19 cellular contexts compared by ENCODE assay signal in genomic region chr4:108953941-108954340, GRCh38.
DNase-seq lines count a peak whose midpoint lies in the region; FAIRE-seq and TF ChIP-seq lines count a peak whose summit lies in the region.
"Had no signal": no experiment of that assay in that cellular context is flagged by ENCODE, and none has a peak within 500 bp of the region (broad histone marks: within the 10 kb centered on the region; RNA-seq: fewer than 3 reads in every experiment).

No MANE protein-coding gene starts in this region.

- peak; percentile 79 for DNase-seq in COLO829 (ENCODE audit: low spot score)
- peak; percentile 22 for DNase-seq in small intestine
- no peak for DNase-seq in HUDEP-2 (lab: John Stamatoyannopoulos, UW; ENCODE audit: unreplicated experiment in 76 of 76)
- no peak for DNase-seq in NCI-H1694 treated with DMSO at 0.1 percent for 48 hours (lab: John Stamatoyannopoulos, UW)
- no peak for DNase-seq in CD8-positive, alpha-beta memory T cell
- DNase-seq: 8988T; Caco-2; CD8-positive, alpha-beta T cell; GDM1; GM23248; HCEC 1CT had no signal

- H3K9me3 Mint-ChIP-seq in CD8-positive, alpha-beta memory T cell = peaks cover 0 to 7% (median 0%) of the 10 kb centered on the region in 5 donors
- H3K9me3 Mint-ChIP-seq: CD8-positive, alpha-beta T cell had no signal

- H3K4me3 ChIP-seq in Loucy (ENCODE audit: low read length, poor library complexity, severe bottlenecking) = no peak overlapping the region
- H3K4me3 ChIP-seq in small intestine (ENCODE audit: low read depth in 1 of 2, low read length in 2 of 2) = no peak overlapping the region
- H3K4me3 ChIP-seq in CD8-positive, alpha-beta memory T cell (ENCODE audit: low read length) = no peak overlapping the region
- H3K4me3 ChIP-seq: BLaER1 treated with 17β-estradiol and CSF1 and Interleukin-3, amounts not matched to agents 10 nM and 100 nM; GM23248 had no signal

- H3K36me3 ChIP-seq in Loucy (ENCODE audit: insufficient read depth, low read length) (no peaks in the 10 kb centered on the region), small intestine (ENCODE audit: control insufficient read depth in 2 of 2, insufficient read depth in 2 of 2, low read length in 2 of 2) (no peaks in the 10 kb centered on the region)
- H3K36me3 ChIP-seq in CD8-positive, alpha-beta memory T cell (ENCODE audit: insufficient read depth, low read length) = no peaks in the 10 kb centered on the region
- H3K36me3 ChIP-seq: BLaER1 treated with 17β-estradiol and CSF1 and Interleukin-3, amounts not matched to agents 10 nM and 100 nM had no signal

- H3K9ac ChIP-seq in Loucy (ENCODE audit: low read depth, low read length, poor library complexity, severe bottlenecking) = no peak overlapping the region
- H3K9ac ChIP-seq: BLaER1 treated with 17β-estradiol and CSF1 and Interleukin-3, amounts not matched to agents 10 nM and 100 nM; GM23248 had no signal

- H3K9me2 ChIP-seq in Loucy (replicated peaks; ENCODE audit: low read depth, low read length) = no peaks in the 10 kb centered on the region

- peak; percentile 53 for FAIRE-seq in endometrium (lab: Jason Lieb, UNC)
- peak; percentile 67 for FAIRE-seq in small intestine (lab: Jason Lieb, UNC)
- FAIRE-seq: D721Med, GM12892, GM18507, H54 had no signal

- H3K4me3 Mint-ChIP-seq in CD8-positive, alpha-beta memory T cell = no peak overlapping the region
- H3K4me3 Mint-ChIP-seq: B cell; CD8-positive, alpha-beta T cell had no signal

- H3K36me3 Mint-ChIP-seq in CD8-positive, alpha-beta memory T cell = no peaks in the 10 kb centered on the region
- H3K36me3 Mint-ChIP-seq: CD8-positive, alpha-beta T cell had no signal

- no peak overlapping the region for H2AFZ ChIP-seq in Loucy (ENCODE audit: low read length)
- H2AFZ ChIP-seq: GM23248 had no signal

- H3K9me3 ChIP-seq in Loucy (ENCODE audit: insufficient read depth, low read depth, low read length) = no peaks in the 10 kb centered on the region
- no peaks in the 10 kb centered on the region for H3K9me3 ChIP-seq in small intestine (ENCODE audit: control insufficient read depth, low read depth)
- H3K9me3 ChIP-seq in CD8-positive, alpha-beta memory T cell (ENCODE audit: low read length) = no peaks in the 10 kb centered on the region
- H3K9me3 ChIP-seq: BLaER1 treated with 17β-estradiol and CSF1 and Interleukin-3, amounts not matched to agents 10 nM and 100 nM; Caco-2 had no signal

- no peak overlapping the region for H3K27ac ChIP-seq in small intestine (ENCODE audit: low read depth in 1 of 2, low read length in 1 of 2)
- no peak overlapping the region for H3K27ac ChIP-seq in CD8-positive, alpha-beta memory T cell (ENCODE audit: low read depth, low read length)
- H3K27ac ChIP-seq: BLaER1 treated with 17β-estradiol and CSF1 and Interleukin-3, amounts not matched to agents 10 nM and 100 nM; GM23248 had no signal

- WGBS in small intestine, 3 donors = 30 to 56% (median 39%) methylated on average over 4 of the region's 4 CpGs

- CTCF ChIA-PET in CD8-positive, alpha-beta memory T cell (lab: Charles Lee) = no interaction called here

- no peaks in the 10 kb centered on the region for H3K4me1 Mint-ChIP-seq in CD8-positive, alpha-beta memory T cell
- H3K4me1 Mint-ChIP-seq: B cell had no signal

- no peak overlapping the region for H3K27ac Mint-ChIP-seq in CD8-positive, alpha-beta memory T cell
- H3K27ac Mint-ChIP-seq: B cell; CD8-positive, alpha-beta T cell had no signal

- H3K4me1 ChIP-seq in Loucy (ENCODE audit: insufficient read depth, low read length, poor library complexity, severe bottlenecking) = peaks cover 27% of the 10 kb centered on the region
- H3K4me1 ChIP-seq in small intestine (ENCODE audit: control insufficient read depth in 2 of 2, insufficient read depth in 1 of 2, low read depth in 1 of 2, low read length in 1 of 2) = no peaks in the 10 kb centered on the region
- H3K4me1 ChIP-seq in CD8-positive, alpha-beta memory T cell (ENCODE audit: insufficient read depth, low read length) = no peaks in the 10 kb centered on the region
- H3K4me1 ChIP-seq: Caco-2 had no signal

- peaks cover 5 to 8% of the 10 kb centered on the region in 2 donors for H3K27me3 Mint-ChIP-seq in CD8-positive, alpha-beta memory T cell

- H3K4me2 ChIP-seq in Loucy (ENCODE audit: low read depth, low read length, poor library complexity, severe bottlenecking) = peak overlapping the region; percentile 53
- H3K4me2 ChIP-seq: BLaER1 treated with 17β-estradiol and CSF1 and Interleukin-3, amounts not matched to agents 10 nM and 100 nM had no signal

- H3K79me2 ChIP-seq in Loucy (ENCODE audit: insufficient read depth, low read length) = no peaks in the 10 kb centered on the region

- no peaks in the 10 kb centered on the region for H3F3A ChIP-seq in Loucy (ENCODE audit: low read depth)

- no peaks in the 10 kb centered on the region for H4K20me1 ChIP-seq in Loucy (ENCODE audit: insufficient read depth, low read length, poor library complexity, severe bottlenecking)
- H4K20me1 ChIP-seq: BLaER1 treated with 17β-estradiol and CSF1 and Interleukin-3, amounts not matched to agents 10 nM and 100 nM had no signal

- TF ChIP-seq CTCF in Loucy (conservative IDR thresholded peaks at IDR 0.05; ENCODE audit: low read length) = no peak

- H3K27me3 ChIP-seq in Loucy (ENCODE audit: insufficient read depth, low read length, poor library complexity, severe bottlenecking) (no peaks in the 10 kb centered on the region), small intestine (ENCODE audit: control insufficient read depth in 2 of 2, insufficient read depth in 2 of 2, low read length in 2 of 2) (no peaks in the 10 kb centered on the region)
- no peaks in the 10 kb centered on the region for H3K27me3 ChIP-seq in CD8-positive, alpha-beta memory T cell (ENCODE audit: insufficient read depth, low read length, poor library complexity, severe bottlenecking)
- H3K27me3 ChIP-seq: BLaER1 treated with 17β-estradiol and CSF1 and Interleukin-3, amounts not matched to agents 10 nM and 100 nM had no signal

- POLR2A ChIA-PET in CD8-positive, alpha-beta memory T cell (lab: Charles Lee) = no interaction called here

Comparison
In these comparisons a context has a peak if more than half of its experiments do, and no peak if none do; other contexts are left out.
1. DNase-seq: peak in COLO829 (single experiment) and small intestine (single experiment); none in HUDEP-2 (0 of 76), NCI-H1694 treated with DMSO at 0.1 percent for 48 hours (single experiment) and CD8-positive, alpha-beta memory T cell (0 of 5).